In genomic region chr12:2003676-2004112, GRCh38 we compare ENCODE assay signal across 8 cellular contexts. TPM values are rescaled to one million over a fixed set of nuclear protein-coding genes. Genes with fewer than 3 reads are reported as not detected.
DNase-seq lines count a peak whose midpoint lies in the region; ATAC-seq and TF ChIP-seq lines count a peak whose summit lies in the region.

No MANE protein-coding gene starts in this region.

- CTCF ChIA-PET in activated B cell treated with CpG ODN at 0.5 μM for 24 hours (lab: Charles Lee), result interaction anchor here (1.1 kb wide), 1 partner anchor 31 kb away, joined by 4 read pairs; no protein-coding TSS in a partner anchor

- TF ChIP-seq CTCF in activated B cell treated with CpG ODN at 0.5 μM for 24 hours (IDR thresholded peaks at IDR 0.05) (no peak), gastroesophageal sphincter (IDR thresholded peaks at IDR 0.05) (no peak), prostate gland (IDR thresholded peaks at IDR 0.05) (no peak)

- TF ChIP-seq EP300 in gastroesophageal sphincter (IDR thresholded peaks at IDR 0.05), result no peak

- H3K36me3 ChIP-seq in gastroesophageal sphincter, result no peaks in the 10 kb centered on the region
- no peaks in the 10 kb centered on the region for H3K36me3 ChIP-seq in prostate gland

- H3K27me3 ChIP-seq in gastroesophageal sphincter, result no peaks in the 10 kb centered on the region
- no peaks in the 10 kb centered on the region for H3K27me3 ChIP-seq in prostate gland (replicated peaks; ENCODE audit: insufficient read depth)

- peaks cover 8% of the 10 kb centered on the region for H3K36me3 Mint-ChIP-seq in activated B cell treated with CpG ODN at 0.5 μM for 24 hours (ENCODE audit: low read depth)

- intact Hi-C loops in activated B cell treated with CpG ODN at 0.5 μM for 24 hours (cut with micrococcal nuclease), result loop anchor here (1.0 to 2.0 kb wide), 6 partner anchors 31 to 1054 kb away; partner anchors contain the start of genes ITFG2 and RAD52
- intact Hi-C loops in prostate gland (cut with DNase I), result loop anchor here (2.0 to 5.0 kb wide), 2 partner anchors 36 to 49 kb away; partner anchors contain the start of gene CACNA1C

- ATAC-seq in activated CD4-positive, CD25-positive, alpha-beta regulatory T cell treated with anti-CD3 and anti-CD28 coated beads, Interleukin-2, amount 50 U/mL, for 24 hours, result peak; percentile 2 to 12
- ATAC-seq in HG03097 (IDR thresholded peaks at IDR 0.05; ENCODE audit: low FRiP score, unreplicated experiment) (peak; percentile 19), activated B cell treated with CpG ODN at 0.5 μM for 24 hours (ENCODE audit: low read depth) (peak; percentile 12), gastroesophageal sphincter (peak; percentile 19)

- 0% methylated on average over 9 to 13 of the region's 13 CpGs for WGBS in gastroesophageal sphincter (ENCODE audit: low coverage in 1 of 2), 2 donors
- 0% methylated on average over 13 of the region's 13 CpGs for WGBS in prostate gland

- POLR2A ChIA-PET in activated B cell treated with CpG ODN at 0.5 μM for 24 hours (lab: Charles Lee), result interaction anchor here (0.5 to 1.2 kb wide), 3 partner anchors 63 to 1334 kb away, joined by 3 to 4 read pairs (median 4); no protein-coding TSS in a partner anchor

- H3K27ac Mint-ChIP-seq in activated B cell treated with CpG ODN at 0.5 μM for 24 hours, result peak overlapping the region; percentile 98

- H3K9me3 Mint-ChIP-seq in activated B cell treated with CpG ODN at 0.5 μM for 24 hours, result peaks cover 2% of the 10 kb centered on the region

- peaks cover 11 to 59% (median 14%) of the 10 kb centered on the region in 3 donors for H3K4me1 ChIP-seq in gastroesophageal sphincter
- no peaks in the 10 kb centered on the region for H3K4me1 ChIP-seq in prostate gland (replicated peaks)

- H3K4me3 ChIP-seq in gastroesophageal sphincter, result peak overlapping the region; percentile 83 to 100
- H3K4me3 ChIP-seq in prostate gland, result peak overlapping the region; percentile 71 to 92

- H3K4me1 Mint-ChIP-seq in activated B cell treated with CpG ODN at 0.5 μM for 24 hours, result peaks cover 26% of the 10 kb centered on the region

- H3K9me3 ChIP-seq in gastroesophageal sphincter (no peaks in the 10 kb centered on the region), prostate gland (no peaks in the 10 kb centered on the region)

- DNase-seq in activated CD4-positive, CD25-positive, alpha-beta regulatory T cell treated with anti-CD3 and anti-CD28 coated beads, Interleukin-2, amount 50 U/mL, for 72 hours, result no peak
- DNase-seq in activated B cell treated with CpG ODN at 0.5 μM for 24 hours, result no peak
- DNase-seq in prostate gland (ENCODE audit: low spot score), result no peak
- DNase-seq in activated gamma-delta T cell (lab: John Stamatoyannopoulos, UW), result no peak
- no peak for DNase-seq in NCI-H1436 treated with DMSO at 0.1 percent for 48 hours (lab: John Stamatoyannopoulos, UW)

- H3K27ac ChIP-seq in gastroesophageal sphincter, result peak overlapping the region; percentile 92 to 99 (median 97)
- peak overlapping the region; percentile 89 to 92 for H3K27ac ChIP-seq in prostate gland

- TF ChIP-seq POLR2A in gastroesophageal sphincter (IDR thresholded peaks at IDR 0.05) (no peak), prostate gland (IDR thresholded peaks at IDR 0.05) (no peak)

- no peaks in the 10 kb centered on the region for H3K27me3 Mint-ChIP-seq in activated B cell treated with CpG ODN at 0.5 μM for 24 hours

- H3K4me3 Mint-ChIP-seq in activated B cell treated with CpG ODN at 0.5 μM for 24 hours, result peak overlapping the region; percentile 99

RNA-seq across cellular contexts. Expression of gene DCP1B, which starts 0.6 kb away (rescaled TPM):
- total RNA-seq in activated B cell treated with CpG ODN at 0.5 μM for 24 hours (12.4 and 14.7 TPM in 2 replicates), gastroesophageal sphincter (10 to 100 TPM; 26.1 to 30.4 (median 27.9) TPM), prostate gland (10 to 100 TPM; 20.1 to 31.9 TPM)

RNA-seq across cellular contexts. Expression of gene CACNA1C, which starts 49.1 kb away (rescaled TPM):
- total RNA-seq in activated B cell treated with CpG ODN at 0.5 μM for 24 hours, result 0.02 TPM in 2 replicates
- 10 to 100 TPM; 22.9 to 96.2 (median 41.4) TPM for total RNA-seq in gastroesophageal sphincter
- 10 to 100 TPM in 1 of 2 donors, 1 to 10 TPM in 1; 8.1 to 18.2 TPM for total RNA-seq in prostate gland
